8 cellular contexts compared by ENCODE assay signal in genomic region chr1:50735443-50735842, GRCh38.
DNase-seq lines count a peak whose midpoint lies in the region; ATAC-seq and TF ChIP-seq lines count a peak whose summit lies in the region.

No MANE protein-coding gene starts in this region.

- no peak overlapping the region for H3K27ac Mint-ChIP-seq in CD4-positive, CD25-positive, alpha-beta regulatory T cell
- no peak overlapping the region for H3K27ac Mint-ChIP-seq in activated CD4-positive, alpha-beta memory T cell treated with anti-CD3 and anti-CD28 coated beads, Interleukin-2, amount 10 ng/mL, durations not matched to agents 7 days and 5 days

- peaks cover 3% of the 10 kb centered on the region for H3K36me3 ChIP-seq in CD4-positive, CD25-positive, alpha-beta regulatory T cell (ENCODE audit: control insufficient read depth, insufficient read depth, low read length)
- H3K36me3 ChIP-seq in ascending aorta (peaks cover 0 to 4% of the 10 kb centered on the region in 2 donors), liver (ENCODE audit: control insufficient read depth in 4 of 4, insufficient read depth in 3 of 4, low read depth in 1 of 4, low read length in 3 of 4) (peaks cover 0 to 8% (median 0%) of the 10 kb centered on the region in 4 donors)

- peaks cover 0 to 2% (median 0%) of the 10 kb centered on the region in 7 donors for H3K9me3 Mint-ChIP-seq in CD4-positive, CD25-positive, alpha-beta regulatory T cell
- H3K9me3 Mint-ChIP-seq in activated CD4-positive, alpha-beta memory T cell treated with anti-CD3 and anti-CD28 coated beads, Interleukin-2, amount 10 ng/mL, durations not matched to agents 7 days and 5 days = no peaks in the 10 kb centered on the region

- TF ChIP-seq CTCF in ascending aorta (IDR thresholded peaks at IDR 0.05) (peak in 2 of 3 experiments; percentile 30 to 37), liver (IDR thresholded peaks at IDR 0.05; ENCODE audit: low read depth, low read length, missing input control) (no peak)

- H3K27ac ChIP-seq in CD4-positive, CD25-positive, alpha-beta regulatory T cell (ENCODE audit: insufficient read depth, low read length, poor library complexity, severe bottlenecking) = no peak overlapping the region
- H3K27ac ChIP-seq in ascending aorta = no peak overlapping the region
- H3K27ac ChIP-seq in liver (ENCODE audit: low read depth in 1 of 2, low read length in 2 of 2) = no peak overlapping the region

- peak; percentile 46 to 53 for TF ChIP-seq RAD21 in liver (IDR thresholded peaks at IDR 0.05)

- intact Hi-C loops in ascending aorta (cut with DNase I) = no loop called here

- peaks cover 26% of the 10 kb centered on the region for H3K36me3 Mint-ChIP-seq in CD4-positive, CD25-positive, alpha-beta regulatory T cell
- H3K36me3 Mint-ChIP-seq in activated CD4-positive, alpha-beta memory T cell treated with anti-CD3 and anti-CD28 coated beads, Interleukin-2, amount 10 ng/mL, durations not matched to agents 7 days and 5 days (ENCODE audit: low read depth) = peaks cover 5% of the 10 kb centered on the region

- no peaks in the 10 kb centered on the region for H3K27me3 ChIP-seq in CD4-positive, CD25-positive, alpha-beta regulatory T cell (ENCODE audit: control insufficient read depth, insufficient read depth, low read length)
- no peaks in the 10 kb centered on the region for H3K27me3 ChIP-seq in ascending aorta
- H3K27me3 ChIP-seq in liver (ENCODE audit: control insufficient read depth in 4 of 4, insufficient read depth in 4 of 4, low read length in 3 of 4) = no peaks in the 10 kb centered on the region

- peaks cover 5% of the 10 kb centered on the region for H3K4me1 ChIP-seq in CD4-positive, CD25-positive, alpha-beta regulatory T cell (ENCODE audit: control insufficient read depth, insufficient read depth, low read length, poor library complexity, severe bottlenecking)
- peaks cover 0 to 4% of the 10 kb centered on the region in 2 donors for H3K4me1 ChIP-seq in ascending aorta
- H3K4me1 ChIP-seq in liver (ENCODE audit: control insufficient read depth in 4 of 4, insufficient read depth in 4 of 4, low read length in 3 of 4) = no peaks in the 10 kb centered on the region

- POLR2A ChIA-PET in activated CD4-positive, alpha-beta memory T cell treated with anti-CD3 and anti-CD28 coated beads, Interleukin-2, amount 10 ng/mL, durations not matched to agents 7 days and 5 days (lab: Charles Lee) = interaction anchor here (1.3 kb wide), 1 partner anchor 11 kb away, joined by 3 read pairs; no protein-coding TSS in a partner anchor

- no peak overlapping the region for H3K4me3 ChIP-seq in CD4-positive, CD25-positive, alpha-beta regulatory T cell (ENCODE audit: low read depth, low read length)
- H3K4me3 ChIP-seq in ascending aorta (no peak overlapping the region), liver (ENCODE audit: low read depth in 1 of 3, low read length in 3 of 3) (no peak overlapping the region)

- no peaks in the 10 kb centered on the region for H3K27me3 Mint-ChIP-seq in CD4-positive, CD25-positive, alpha-beta regulatory T cell
- H3K27me3 Mint-ChIP-seq in activated CD4-positive, alpha-beta memory T cell treated with anti-CD3 and anti-CD28 coated beads, Interleukin-2, amount 10 ng/mL, durations not matched to agents 7 days and 5 days = no peaks in the 10 kb centered on the region

- H3K4me3 Mint-ChIP-seq in CD4-positive, CD25-positive, alpha-beta regulatory T cell = no peak overlapping the region
- no peak overlapping the region for H3K4me3 Mint-ChIP-seq in activated CD4-positive, alpha-beta memory T cell treated with anti-CD3 and anti-CD28 coated beads, Interleukin-2, amount 10 ng/mL, durations not matched to agents 7 days and 5 days

- no peak for ATAC-seq in CD4-positive, CD25-positive, alpha-beta regulatory T cell (ENCODE audit: low read depth in 2 of 2)

- CTCF ChIA-PET in activated CD4-positive, alpha-beta memory T cell treated with anti-CD3 and anti-CD28 coated beads, Interleukin-2, amount 10 ng/mL, durations not matched to agents 7 days and 5 days (lab: Charles Lee) = interaction anchor here (0.8 to 2.7 kb wide), 4 partner anchors 10 to 242 kb away, joined by 3 to 8 read pairs (median 4); no protein-coding TSS in a partner anchor

- no peak overlapping the region for H3K9ac ChIP-seq in liver (ENCODE audit: low read depth in 1 of 2, low read length in 2 of 2)

- WGBS in liver = 90% methylated on average over 2 of the region's 2 CpGs

- DNase-seq in CD4-positive, CD25-positive, alpha-beta regulatory T cell = peak in 2 of 3 donors; percentile 4 to 60
- DNase-seq in HuH-7 (ENCODE audit: low spot score) (peak; percentile 8), ascending aorta (ENCODE audit: low spot score in 2 of 2) (no peak), NCI-H226 (no peak)
- no peak for DNase-seq in stimulated activated CD4-positive, alpha-beta T cell treated with anti-CD3 and anti-CD28 coated beads, Interleukin-2, amount 100 ng/mL, for 48 hours
- DNase-seq in activated CD4-positive, alpha-beta memory T cell treated with anti-CD3 and anti-CD28 coated beads, Interleukin-2, amount 10 ng/mL, durations not matched to agents 7 days and 5 days = no peak
- no peak for DNase-seq in activated CD4-positive, CD25-positive, alpha-beta regulatory T cell (lab: John Stamatoyannopoulos, UW)

- no peaks in the 10 kb centered on the region for H3K9me3 ChIP-seq in CD4-positive, CD25-positive, alpha-beta regulatory T cell (ENCODE audit: control insufficient read depth in 2 of 2, low read length in 2 of 2)
- no peaks in the 10 kb centered on the region for H3K9me3 ChIP-seq in ascending aorta
- H3K9me3 ChIP-seq in liver (ENCODE audit: control insufficient read depth in 4 of 4, low read length in 3 of 4) = no peaks in the 10 kb centered on the region

- H3K4me1 Mint-ChIP-seq in CD4-positive, CD25-positive, alpha-beta regulatory T cell = peaks cover 6 to 29% (median 23%) of the 10 kb centered on the region in 4 donors
- H3K4me1 Mint-ChIP-seq in activated CD4-positive, alpha-beta memory T cell treated with anti-CD3 and anti-CD28 coated beads, Interleukin-2, amount 10 ng/mL, durations not matched to agents 7 days and 5 days = peaks cover 14% of the 10 kb centered on the region

TF ChIP-seq in liver, 16 proteins besides CTCF, POLR2A, EP300 and RAD21 (continues in another document):
- TF ChIP-seq YY1 (IDR thresholded peaks at IDR 0.05) = no peak
- TF ChIP-seq NR2F2 (IDR thresholded peaks at IDR 0.05) = no peak
- no peak for TF ChIP-seq JUND (IDR thresholded peaks at IDR 0.05)
- TF ChIP-seq ATF3 (IDR thresholded peaks at IDR 0.05) = no peak
- no peak for TF ChIP-seq REST (IDR thresholded peaks at IDR 0.05)
- no peak for TF ChIP-seq FOXA1 (IDR thresholded peaks at IDR 0.05)
- no peak for TF ChIP-seq TAF1 (conservative IDR thresholded peaks at IDR 0.05)
- TF ChIP-seq RXRA (IDR thresholded peaks at IDR 0.05) = no peak
- no peak for TF ChIP-seq FOXA2 (IDR thresholded peaks at IDR 0.05)
- no peak for TF ChIP-seq EGR1 (IDR thresholded peaks at IDR 0.05; ENCODE audit: low read depth in 2 of 2)
- no peak for TF ChIP-seq SP1 (IDR thresholded peaks at IDR 0.05)
- TF ChIP-seq HNF4A (conservative IDR thresholded peaks at IDR 0.05) = no peak
- no peak for TF ChIP-seq ZBTB33 (IDR thresholded peaks at IDR 0.05)
- TF ChIP-seq GABPA (IDR thresholded peaks at IDR 0.05 in 1 of 2, conservative IDR thresholded peaks at IDR 0.05 in 1 of 2) = no peak
- no peak for TF ChIP-seq MAX (IDR thresholded peaks at IDR 0.05)

Comparison
In these comparisons a context has a peak if more than half of its experiments do, and no peak if none do; other contexts are left out.
1. DNase-seq: peak in CD4-positive, CD25-positive, alpha-beta regulatory T cell (2 of 3) and HuH-7 (single experiment); none in ascending aorta (0 of 2), stimulated activated CD4-positive, alpha-beta T cell treated with anti-CD3 and anti-CD28 coated beads, Interleukin-2, amount 100 ng/mL, for 48 hours (0 of 2), NCI-H226 (single experiment), activated CD4-positive, alpha-beta memory T cell treated with anti-CD3 and anti-CD28 coated beads, Interleukin-2, amount 10 ng/mL, durations not matched to agents 7 days and 5 days (single experiment) and activated CD4-positive, CD25-positive, alpha-beta regulatory T cell (0 of 4).